8 cellular contexts compared by ENCODE assay signal in genomic region chr9:75548871-75549270, GRCh38.
"Had no signal": no experiment of that assay in that cellular context is flagged by ENCODE, and none has a peak within 500 bp of the region (broad histone marks: within the 10 kb centered on the region; RNA-seq: fewer than 3 reads in every experiment).

No MANE protein-coding gene starts in this region.

- H3K27ac Mint-ChIP-seq: GM23338, H9, HFFc6 had no signal

- H2AFZ ChIP-seq: GM23248, GM23338 had no signal

- H3K4me3 ChIP-seq: GM23248, GM23338, HAP-1 had no signal

- H3K4me1 Mint-ChIP-seq: GM23338, H9 had no signal

- H3K9me3 Mint-ChIP-seq: GM23338, H9 had no signal

- H3K4me3 Mint-ChIP-seq: GM23338, H9, HFFc6 had no signal

- DNase-seq: GM23248, GOT3, H7, H9, HCEC 1CT, HFFc6 had no signal

- H3K27ac ChIP-seq: GM23248 had no signal

- H3K36me3 ChIP-seq: HAP-1 had no signal

- H3K4me1 ChIP-seq: HAP-1 had no signal

- H3K9me3 ChIP-seq: HAP-1 had no signal

- H3K4me2 ChIP-seq: GM23338 had no signal

- H3K9ac ChIP-seq: GM23248 had no signal
